ENCODE assay signal across 8 cellular contexts in genomic region chr4:77862478-77863216, GRCh38. TPM values are rescaled to one million over a fixed set of nuclear protein-coding genes. Genes with fewer than 3 reads are reported as not detected.
DNase-seq lines count a peak whose midpoint lies in the region; ATAC-seq and TF ChIP-seq lines count a peak whose summit lies in the region.

Gene MRPL1, plus strand, starts transcription at chr4:77862830. Its CDS starts 19 bp downstream, at chr4:77862849.

- no peak within 1 kb of the TSS for H2BK15ac ChIP-seq in H9 (ENCODE audit: low read depth, low read length)

- no CpG with 5 or more reads among the region's 33 CpGs for WGBS in H9 (ENCODE audit: extremely low coverage, insufficient read length, low lambda C conversion rate)

- peak; percentile 83 for ATAC-seq in stimulated activated naive CD8-positive, alpha-beta T cell treated with anti-CD3 and anti-CD28 coated beads, Interleukin-15, amount 100 ng/mL, for 72 hours

- H3K4me1 Mint-ChIP-seq in H9: peaks cover 11 to 21% of the 10 kb centered on the region in 2 experiments
- peaks cover 50% of the 10 kb centered on the region for H3K4me1 Mint-ChIP-seq in nephron progenitor cell
- H3K4me1 Mint-ChIP-seq in stimulated activated naive CD8-positive, alpha-beta T cell treated with anti-CD3 and anti-CD28 coated beads, Interleukin-15, amount 100 ng/mL, for 72 hours: peaks cover 79% of the 10 kb centered on the region

- peak within 1 kb of the TSS; percentile 14 for H4K8ac ChIP-seq in H9 (replicated peaks; ENCODE audit: insufficient read length, low read depth, low read length)

- H3K9me3 ChIP-seq in H9 (ENCODE audit: control insufficient read depth, low read depth, low read length) (no peaks in the 10 kb centered on the region), MG63 (no peaks in the 10 kb centered on the region)

- peaks cover 2% of the 10 kb centered on the region; the same call in 1 of the 2 replicates for H3K4me1 ChIP-seq in H9 (ENCODE audit: insufficient read depth, low read length)

- H2AFZ ChIP-seq in H9 (ENCODE audit: low read length): peak within 1 kb of the TSS; percentile 97

- peak within 1 kb of the TSS; percentile 39 for H3T11ph ChIP-seq in H9 (ENCODE audit: low read length)

- no peak within 1 kb of the TSS; the same call in 1 of the 2 replicates for H3K4ac ChIP-seq in H9 (ENCODE audit: low read depth, low read length)

- H3K9ac ChIP-seq in H9 (ENCODE audit: extremely low read depth, insufficient read length, low read length): peak within 1 kb of the TSS; percentile 94

- no peaks in the 10 kb centered on the region for H4K20me1 ChIP-seq in H9 (ENCODE audit: control insufficient read depth, insufficient read depth, insufficient read length)

- H3K79me2 ChIP-seq in H9 (ENCODE audit: insufficient read depth, low read length): no peaks in the 10 kb centered on the region; the same call in 1 of the 2 replicates

- H2AK5ac ChIP-seq in H9 (ENCODE audit: insufficient read length, low read length): no peak within 1 kb of the TSS

- no peaks in the 10 kb centered on the region; the same call in 1 of the 2 replicates for H3K36me3 ChIP-seq in MG63

- no peaks in the 10 kb centered on the region for H3K27me3 ChIP-seq in H9 (ENCODE audit: insufficient read depth, low read length)
- H3K27me3 ChIP-seq in MG63: no peaks in the 10 kb centered on the region

- peaks cover 5% of the 10 kb centered on the region for H3K79me1 ChIP-seq in H9 (ENCODE audit: insufficient read depth, low read depth, low read length, poor library complexity, severe bottlenecking)

- H3K27ac ChIP-seq in H9 (ENCODE audit: insufficient read length, low read depth, low read length): peak within 1 kb of the TSS; percentile 96

- TF ChIP-seq CTCF in H9 (conservative IDR thresholded peaks at IDR 0.05) (peak; percentile 18; the same call in 1 of the 3 replicates), fibroblast of the aortic adventitia (IDR thresholded peaks at IDR 0.05; ENCODE audit: insufficient read depth, low read length) (peak; percentile 1), nephron progenitor cell (IDR thresholded peaks at IDR 0.05) (no peak)

- H2BK12ac ChIP-seq in H9 (ENCODE audit: insufficient read length, low read depth, low read length): peak within 1 kb of the TSS; percentile 74

- H2BK5ac ChIP-seq in H9 (ENCODE audit: insufficient read length, low read length): peak within 1 kb of the TSS; percentile 59

- no peak within 1 kb of the TSS for H3K23ac ChIP-seq in H9 (ENCODE audit: insufficient read length, low read depth, low read length)

- H4K91ac ChIP-seq in H9 (ENCODE audit: insufficient read length, low read depth, low read length): no peak within 1 kb of the TSS

- H3K27ac Mint-ChIP-seq in H9: peak within 1 kb of the TSS; percentile 99 to 100 (median 100)
- H3K27ac Mint-ChIP-seq in nephron progenitor cell: peak within 1 kb of the TSS; percentile 98
- peak within 1 kb of the TSS; percentile 100 for H3K27ac Mint-ChIP-seq in stimulated activated naive CD8-positive, alpha-beta T cell treated with anti-CD3 and anti-CD28 coated beads, Interleukin-15, amount 100 ng/mL, for 72 hours

- peak; percentile 97 for DNase-seq in ELR (ENCODE audit: low read depth)
- DNase-seq in H9: peak; percentile 82
- peak; percentile 81 for DNase-seq in MG63
- DNase-seq in SHP77 treated with DMSO at 0.1 percent for 48 hours (lab: John Stamatoyannopoulos, UW): peak; percentile 94
- DNase-seq in activated effector memory CD4-positive, alpha-beta T cell treated with anti-CD3 and anti-CD28 coated beads, Interleukin-2, amount 50 U/mL, for 16 hours: peak; percentile 94
- peak; percentile 98 for DNase-seq in fibroblast of the aortic adventitia (ENCODE audit: low read depth)
- peak; percentile 76 for DNase-seq in nephron progenitor cell
- peak; percentile 87 to 89 for DNase-seq in stimulated activated naive CD8-positive, alpha-beta T cell treated with anti-CD3 and anti-CD28 coated beads, Interleukin-15, amount 100 ng/mL, for 72 hours

- H3K23me2 ChIP-seq in H9 (ENCODE audit: insufficient read length, low read depth, low read length, poor library complexity, severe bottlenecking): peaks cover 7% of the 10 kb centered on the region

- peak within 1 kb of the TSS; percentile 67 for H3K56ac ChIP-seq in H9 (ENCODE audit: insufficient read length, low read depth, low read length)

- H3K14ac ChIP-seq in H9 (ENCODE audit: insufficient read depth, low read length): peak within 1 kb of the TSS; percentile 96

- peak within 1 kb of the TSS; percentile 90 for H2BK120ac ChIP-seq in H9 (ENCODE audit: low read depth, low read length, poor library complexity, severe bottlenecking)

- H3K4me3 Mint-ChIP-seq in H9 (peak within 1 kb of the TSS; percentile 94 to 96), nephron progenitor cell (peak within 1 kb of the TSS; percentile 98)
- H3K4me3 Mint-ChIP-seq in stimulated activated naive CD8-positive, alpha-beta T cell treated with anti-CD3 and anti-CD28 coated beads, Interleukin-15, amount 100 ng/mL, for 72 hours: peak within 1 kb of the TSS; percentile 88 to 91

- H3K18ac ChIP-seq in H9 (ENCODE audit: insufficient read length, low read depth, low read length): peak within 1 kb of the TSS; percentile 91

- H3K4me3 ChIP-seq in MG63: peak within 1 kb of the TSS; percentile 80
- H3K4me3 ChIP-seq in fibroblast of the aortic adventitia (ENCODE audit: low read depth, low read length): peak within 1 kb of the TSS; percentile 98

- H3K27me3 Mint-ChIP-seq in H9 (ENCODE audit: low read depth) (no peaks in the 10 kb centered on the region; the same call in 1 of the 2 replicates), nephron progenitor cell (ENCODE audit: low read depth, poor library complexity) (no peaks in the 10 kb centered on the region)
- H3K27me3 Mint-ChIP-seq in stimulated activated naive CD8-positive, alpha-beta T cell treated with anti-CD3 and anti-CD28 coated beads, Interleukin-15, amount 100 ng/mL, for 72 hours: no peaks in the 10 kb centered on the region

- H3K9me3 Mint-ChIP-seq in H9: peaks cover 0 to 2% of the 10 kb centered on the region in 2 experiments; a peak in 1 of 5 replicates
- no peaks in the 10 kb centered on the region for H3K9me3 Mint-ChIP-seq in nephron progenitor cell
- no peaks in the 10 kb centered on the region for H3K9me3 Mint-ChIP-seq in stimulated activated naive CD8-positive, alpha-beta T cell treated with anti-CD3 and anti-CD28 coated beads, Interleukin-15, amount 100 ng/mL, for 72 hours

- H4K5ac ChIP-seq in H9 (ENCODE audit: insufficient read length, low read depth, low read length): peak within 1 kb of the TSS; percentile 88

- H2BK20ac ChIP-seq in H9 (ENCODE audit: low read depth, low read length, poor library complexity, severe bottlenecking): no peak within 1 kb of the TSS

- H3K36me3 Mint-ChIP-seq in H9 (ENCODE audit: insufficient read depth in 1 of 3, low read depth in 3 of 3): peaks cover 6 to 20% (median 13%) of the 10 kb centered on the region in 3 experiments; a peak in 6 of 7 replicates
- peaks cover 31% of the 10 kb centered on the region for H3K36me3 Mint-ChIP-seq in nephron progenitor cell (ENCODE audit: low read depth)

- peak within 1 kb of the TSS; percentile 72 for H3K4me2 ChIP-seq in H9 (ENCODE audit: insufficient read depth, insufficient read length, low read length)

RNA-seq across cellular contexts. Expression of gene MRPL1, which starts in this region (rescaled TPM):
- total RNA-seq in H9 (2021) (39.0 and 46.2 TPM in 2 replicates), fibroblast of the aortic adventitia (ENCODE audit: low replicate concordance) (36.7 and 78.7 TPM in 2 replicates)
- total RNA-seq in MG63 (2014; rRNA removed; shearing (Covaris generic); ENCODE audit: low replicate concordance): 43.6 and 46.3 TPM in 2 replicates

Comparison
In these comparisons a context has a peak if more than half of its experiments do, and no peak if none do; other contexts are left out.
1. Peak in every context shown above with its lines: DNase-seq, ATAC-seq, H3K4me3 ChIP-seq and H3K27ac ChIP-seq.